In the genomic region with DNA sequence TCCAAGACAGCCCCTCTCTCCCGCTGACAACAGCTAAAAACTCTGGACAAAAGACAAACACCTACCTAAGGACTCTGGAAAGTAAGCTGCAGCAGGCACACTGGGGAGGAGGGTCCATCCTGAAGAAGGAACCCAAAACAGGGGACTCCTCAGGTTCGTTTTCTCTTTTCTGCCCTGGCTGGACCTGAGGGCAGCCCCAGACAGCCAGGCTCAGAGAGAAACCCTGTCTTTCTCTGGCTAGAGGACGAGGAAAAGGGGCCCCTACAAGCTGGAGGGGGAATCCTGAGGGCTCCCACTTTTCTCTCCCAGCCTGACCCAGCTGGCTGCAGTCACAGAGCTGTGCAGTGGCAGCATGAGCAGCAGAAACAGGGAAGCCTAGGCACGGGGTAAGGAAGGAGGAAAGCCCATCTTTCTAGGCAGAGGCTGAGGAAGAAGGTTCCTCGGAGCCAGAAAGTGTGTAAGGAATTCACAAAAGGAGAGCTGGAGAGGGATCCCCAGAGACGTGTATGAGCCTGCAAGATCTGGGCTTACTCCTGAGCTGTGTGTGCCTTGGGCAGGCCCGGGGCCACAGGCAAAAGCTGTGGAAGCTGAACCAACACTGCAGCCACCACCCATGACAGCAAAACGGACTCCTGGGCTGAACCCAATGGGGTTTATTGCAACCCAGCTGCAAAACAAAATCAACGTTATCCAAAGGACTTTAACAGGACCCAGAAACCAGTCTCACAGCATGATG, we compare ENCODE assay signal across 21 cellular contexts. TPM values are rescaled to one million over a fixed set of nuclear protein-coding genes. Genes with fewer than 3 reads are reported as not detected.
DNase-seq lines count a peak whose midpoint lies in the region; FAIRE-seq and TF ChIP-seq lines count a peak whose summit lies in the region.
"Had no signal": no experiment of that assay in that cellular context is flagged by ENCODE, and none has a peak within 500 bp of the region (broad histone marks: within the 10 kb centered on the region; RNA-seq: fewer than 3 reads in every experiment).

No MANE protein-coding gene starts in this region.

- H3K27ac ChIP-seq in breast epithelium (peak overlapping the region in 1 of 2 donors; percentile 45), mammary epithelial cell (ENCODE audit: insufficient read depth, low read depth, low read length) (peak overlapping the region; percentile 49), keratinocyte (ENCODE audit: control insufficient read depth, insufficient read depth, low read length) (peak overlapping the region; percentile 40), thymus (ENCODE audit: low read depth) (peak overlapping the region; percentile 58)
- H3K27ac ChIP-seq: adrenal gland, vagina had no signal

- DNase-seq in MCF 10A (ENCODE audit: unreplicated experiment) (peak; percentile 12), breast epithelium (ENCODE audit: low spot score in 2 of 2) (no peak), mammary epithelial cell (peak; percentile 63), keratinocyte (ENCODE audit: low read depth, low spot score) (no peak), retina (no peak), NCI-H2227 (lab: John Stamatoyannopoulos, UW; ENCODE audit: unreplicated experiment) (no peak), glomerular visceral epithelial cell (ENCODE audit: extremely low spot score) (no peak)
- DNase-seq: Caco-2; dermis blood vessel endothelial cell; NCI-H1417 treated with DMSO at 0.1 percent for 48 hours; NCI-H526 treated with DMSO at 0.1 percent for 48 hours; SIG-M5; stimulated activated CD4-positive, alpha-beta T cell treated with anti-CD3 and anti-CD28 coated beads, Interleukin-4, amount 100 ng/mL, for 4 hours had no signal

- no peak overlapping the region for H3K4me3 ChIP-seq in breast epithelium
- no peak overlapping the region for H3K4me3 ChIP-seq in mammary epithelial cell (replicated peaks in 1 of 3; ENCODE audit: insufficient read depth in 1 of 3, low read depth in 2 of 3, low read length in 3 of 3)
- peak overlapping the region in 2 of 3 experiments; percentile 39 to 41 for H3K4me3 ChIP-seq in keratinocyte (ENCODE audit: control insufficient read depth in 2 of 3, extremely low read depth in 1 of 3, insufficient read depth in 2 of 3, low read depth in 1 of 3, low read length in 3 of 3)
- H3K4me3 ChIP-seq in thymus (ENCODE audit: low read length) = no peak overlapping the region
- H3K4me3 ChIP-seq: adrenal gland, vagina had no signal

- POLR2A ChIA-PET in MCF 10A (lab: Yijun Ruan, JAX) = interaction anchor here (0.9 to 3.0 kb wide), 7 partner anchors 10 to 70 kb away, joined by 3 to 39 read pairs (median 4); a partner anchor contains a TSS

- 14% methylated on average over 8 of the region's 9 CpGs for WGBS in mammary epithelial cell (ENCODE audit: low coverage, missing lambda C conversion rate)
- 92% methylated on average over 9 of the region's 9 CpGs for WGBS in thymus

- H3K27ac Mint-ChIP-seq in MCF 10A (ENCODE audit: low read depth, unreplicated experiment) = peak overlapping the region; percentile 72
- H3K27ac Mint-ChIP-seq: T-helper 1 cell treated with Interleukin-12 subunit alpha and Interleukin-12 subunit beta and Interleukin-4 antibody, amounts not matched to agents 30 μg/mL and 1 μg/mL, for 36 hours had no signal

- H3K4me1 ChIP-seq in breast epithelium = peaks cover 25 to 39% of the 10 kb centered on the region in 2 donors
- peaks cover 59% of the 10 kb centered on the region for H3K4me1 ChIP-seq in mammary epithelial cell (ENCODE audit: insufficient read depth, low read length)
- peaks cover 41% of the 10 kb centered on the region for H3K4me1 ChIP-seq in keratinocyte (ENCODE audit: control insufficient read depth, extremely low read depth, insufficient read depth, low read length)
- peaks cover 19% of the 10 kb centered on the region for H3K4me1 ChIP-seq in thymus (ENCODE audit: control insufficient read depth, insufficient read depth, low read length)
- H3K4me1 ChIP-seq: Caco-2 had no signal

- peak; percentile 95 for FAIRE-seq in keratinocyte (lab: Jason Lieb, UNC)
- FAIRE-seq: A204.1, endothelial cell of umbilical vein, frontal cortex had no signal

- H3K4me2 ChIP-seq in mammary epithelial cell (ENCODE audit: insufficient read depth, low read depth, low read length) = peak overlapping the region; percentile 77
- H3K4me2 ChIP-seq in keratinocyte (ENCODE audit: control insufficient read depth, extremely low read depth, insufficient read depth, low read depth, low read length) = peak overlapping the region; percentile 91

- TF ChIP-seq CTCF in MCF 10A (IDR thresholded peaks at IDR 0.05; ENCODE audit: unreplicated experiment) = no peak
- no peak for TF ChIP-seq CTCF in breast epithelium (IDR thresholded peaks at IDR 0.05)
- TF ChIP-seq CTCF in mammary epithelial cell (conservative IDR thresholded peaks at IDR 0.05 in 1 of 2, IDR thresholded peaks at IDR 0.05 in 1 of 2; ENCODE audit: extremely low read depth in 1 of 2, insufficient read depth in 1 of 2, low read depth in 1 of 2, low read length in 2 of 2) = no peak
- TF ChIP-seq CTCF in keratinocyte (optimal IDR thresholded peaks at IDR 0.05 in 1 of 3, IDR thresholded peaks at IDR 0.05 in 1 of 3, conservative IDR thresholded peaks at IDR 0.05 in 1 of 3; ENCODE audit: extremely low read depth in 1 of 3, insufficient read depth in 2 of 3, low read length in 3 of 3) = no peak

- H3K27me3 Mint-ChIP-seq in MCF 10A (ENCODE audit: insufficient read depth, unreplicated experiment) = no peaks in the 10 kb centered on the region

- H3K9me3 Mint-ChIP-seq in MCF 10A (ENCODE audit: unreplicated experiment) = peaks cover 16% of the 10 kb centered on the region
- H3K9me3 Mint-ChIP-seq: T-helper 1 cell treated with Interleukin-12 subunit alpha and Interleukin-12 subunit beta and Interleukin-4 antibody, amounts not matched to agents 30 μg/mL and 1 μg/mL, for 36 hours had no signal

- CTCF ChIA-PET in MCF 10A (lab: Yijun Ruan, JAX) (interaction anchor here (0.6 to 2.9 kb wide), 9 partner anchors 13 to 386 kb away, joined by 3 to 18 read pairs (median 3); no protein-coding TSS in a partner anchor), mammary epithelial cell (lab: Charles Lee; ENCODE audit: low non-redundant PET) (interaction anchor here (0.6 kb wide), 1 partner anchor 411 kb away, joined by 3 read pairs; no protein-coding TSS in a partner anchor)

- no peak overlapping the region for H3K4me3 Mint-ChIP-seq in MCF 10A (ENCODE audit: unreplicated experiment)
- H3K4me3 Mint-ChIP-seq: T-helper 1 cell treated with Interleukin-12 subunit alpha and Interleukin-12 subunit beta and Interleukin-4 antibody, amounts not matched to agents 30 μg/mL and 1 μg/mL, for 36 hours had no signal

- in situ Hi-C loops in mammary epithelial cell (cut with MboI; ENCODE audit: low sequenced_read_pairs in 2 of 2) = no loop called here

- peak overlapping the region; percentile 9 for H2AFZ ChIP-seq in mammary epithelial cell (ENCODE audit: low read depth, low read length)
- H2AFZ ChIP-seq in keratinocyte (ENCODE audit: control insufficient read depth, low read length) = no peak overlapping the region

- peaks cover 6% of the 10 kb centered on the region for H3K9me1 ChIP-seq in keratinocyte (ENCODE audit: control insufficient read depth, extremely low read depth, insufficient read depth, low read length)

- H3K36me3 ChIP-seq in breast epithelium (no peaks in the 10 kb centered on the region), mammary epithelial cell (ENCODE audit: insufficient read depth, low read length) (no peaks in the 10 kb centered on the region), keratinocyte (ENCODE audit: control insufficient read depth in 2 of 2, extremely low read depth in 1 of 2, insufficient read depth in 2 of 2, low read length in 2 of 2) (peaks cover 0 to 2% of the 10 kb centered on the region in 2 experiments), thymus (ENCODE audit: control insufficient read depth, insufficient read depth) (no peaks in the 10 kb centered on the region)
- H3K36me3 ChIP-seq: adrenal gland, BE2C, vagina had no signal

- H3K79me2 ChIP-seq in mammary epithelial cell (ENCODE audit: insufficient read depth, low read length) = peaks cover 100% of the 10 kb centered on the region
- peaks cover 84% of the 10 kb centered on the region for H3K79me2 ChIP-seq in keratinocyte (ENCODE audit: control insufficient read depth, insufficient read depth, low read length)

- H3K9ac ChIP-seq in mammary epithelial cell (ENCODE audit: insufficient read depth, low read length) = peak overlapping the region; percentile 25
- peak overlapping the region; percentile 39 for H3K9ac ChIP-seq in keratinocyte (ENCODE audit: control insufficient read depth, extremely low read depth, insufficient read depth, low read length)

- H3K9me3 ChIP-seq in breast epithelium = no peaks in the 10 kb centered on the region
- H3K9me3 ChIP-seq in mammary epithelial cell (replicated peaks; ENCODE audit: insufficient read depth, low read length) = no peaks in the 10 kb centered on the region
- H3K9me3 ChIP-seq in keratinocyte (ENCODE audit: control insufficient read depth, low read depth, low read length) = no peaks in the 10 kb centered on the region
- no peaks in the 10 kb centered on the region for H3K9me3 ChIP-seq in thymus (ENCODE audit: control insufficient read depth)
- H3K9me3 ChIP-seq: adrenal gland, Caco-2, vagina had no signal

- H4K20me1 ChIP-seq in mammary epithelial cell (ENCODE audit: insufficient read depth, low read length) (no peaks in the 10 kb centered on the region), keratinocyte (ENCODE audit: control insufficient read depth, extremely low read depth, insufficient read depth, low read length) (peaks cover 22% of the 10 kb centered on the region)

- no peak for TF ChIP-seq POLR2A in breast epithelium (IDR thresholded peaks at IDR 0.05)

- intact Hi-C loops in MCF 10A (cut with micrococcal nuclease) (no loop called here), breast epithelium (cut with DNase I; ENCODE audit: low total_unique reads) (no loop called here), mammary epithelial cell (cut with micrococcal nuclease) (loop anchor here (1.0 kb wide), 2 partner anchors 12 to 14 kb away; no protein-coding TSS in a partner anchor)

- dilution Hi-C loops in mammary epithelial cell (cut with HindIII; ENCODE audit: low sequenced_read_pairs) = no loop called here
- dilution Hi-C loops in keratinocyte (cut with MboI; ENCODE audit: extremely low pct_ligation_motif_present, low sequenced_read_pairs) = no loop called here

- H3K4me1 Mint-ChIP-seq in MCF 10A (ENCODE audit: insufficient read depth, unreplicated experiment) = peaks cover 70% of the 10 kb centered on the region

- peaks cover 6% of the 10 kb centered on the region for H3K36me3 Mint-ChIP-seq in MCF 10A (ENCODE audit: insufficient read depth, unreplicated experiment)

- H3K27me3 ChIP-seq in breast epithelium = no peaks in the 10 kb centered on the region
- H3K27me3 ChIP-seq in mammary epithelial cell (ENCODE audit: insufficient read depth, low read length) = no peaks in the 10 kb centered on the region
- no peaks in the 10 kb centered on the region for H3K27me3 ChIP-seq in keratinocyte (ENCODE audit: control insufficient read depth, extremely low read depth, insufficient read depth, low read length)
- H3K27me3 ChIP-seq in thymus (ENCODE audit: control insufficient read depth, insufficient read depth) = no peaks in the 10 kb centered on the region
- H3K27me3 ChIP-seq: adrenal gland, BE2C, vagina had no signal

- no TSS peak for BruUV-seq in MCF 10A (replicated peaks; lab: Mats Ljungman, UMichigan)
- BruUV-seq in mammary epithelial cell (replicated peaks; lab: Mats Ljungman, UMichigan) = no TSS peak

RNA-seq across cellular contexts. Expression of a gene that starts 16.3 kb away (rescaled TPM):
- total RNA-seq in MCF 10A (2022) = 31.0 and 39.5 TPM in 2 replicates
- 10 to 100 TPM; 25.0 to 29.8 (median 29.0) TPM for total RNA-seq in breast epithelium
- 10 to 100 TPM; 23.5 to 25.5 TPM for total RNA-seq in mammary epithelial cell
- 6.0 TPM for polyA plus RNA-seq in mammary epithelial cell
- polyA minus RNA-seq in mammary epithelial cell = 25.7 TPM
- polyA plus RNA-seq in keratinocyte = 5.0 to 8.3 TPM (median 6.0 TPM) in 3 replicates
- polyA plus RNA-seq in keratinocyte (2011; ENCODE audit: low read depth) = 6.7 TPM
- polyA plus RNA-seq in keratinocyte (2011; cell fraction: cytosol; rRNA removed) = 5.4 and 5.5 TPM in 2 replicates
- 12.0 and 12.2 TPM in 2 replicates for polyA plus RNA-seq in keratinocyte (2011; cell fraction: nucleus; rRNA removed)
- 10.2 and 10.7 TPM in 2 replicates for polyA plus RNA-seq in keratinocyte (2012; ENCODE audit: low replicate concordance)
- polyA minus RNA-seq in keratinocyte = 11.7 to 20.7 TPM (median 17.3 TPM) in 3 replicates
- polyA minus RNA-seq in keratinocyte (2011; cell fraction: cytosol; rRNA and poly(A)+ RNA removed) = 43.2 TPM
- polyA minus RNA-seq in keratinocyte (2011; cell fraction: nucleus; rRNA and poly(A)+ RNA removed) = 12.7 and 14.0 TPM in 2 replicates
- polyA plus RNA-seq in thymus = 9.9 TPM

Comparison
In these comparisons a context has a peak if more than half of its experiments do, and no peak if none do; other contexts are left out.
1. DNase-seq: peak in MCF 10A (single experiment) and mammary epithelial cell (single experiment); none in breast epithelium (0 of 2), keratinocyte (single experiment), retina (single experiment), NCI-H2227 (single experiment) and glomerular visceral epithelial cell (single experiment).
2. H3K4me3 ChIP-seq: peak in keratinocyte (2 of 3); none in breast epithelium (0 of 3), mammary epithelial cell (0 of 3) and thymus (single experiment).